ENCODE assay signal across 11 cellular contexts in genomic region chr16:84928679-84929420, GRCh38.
A peak's percentile ranks its signal among the peaks of the same experiment; 100 is the strongest.
DNase-seq lines count a peak whose midpoint lies in the region; ATAC-seq and TF ChIP-seq lines count a peak whose summit lies in the region.
"Had no signal": no experiment of that assay in that cellular context is flagged by ENCODE, and none has a peak within 500 bp of the region (broad histone marks: within the 10 kb centered on the region; RNA-seq: fewer than 3 reads in every experiment).

No MANE protein-coding gene starts in this region.

- peaks cover 20 to 57% (median 48%) of the 10 kb centered on the region in 10 experiments for H3K4me1 ChIP-seq in BLaER1 treated with 17β-estradiol and CSF1 and Interleukin-3, amounts not matched to agents 10 nM and 100 nM
- H3K4me1 ChIP-seq in gastrocnemius medialis: peaks cover 19 to 36% of the 10 kb centered on the region in 2 donors

- H3K36me3 ChIP-seq in BLaER1 treated with 17β-estradiol and CSF1 and Interleukin-3, amounts not matched to agents 10 nM and 100 nM: no peaks in the 10 kb centered on the region
- no peaks in the 10 kb centered on the region for H3K36me3 ChIP-seq in gastrocnemius medialis
- H3K36me3 ChIP-seq: right lobe of liver had no signal

- H3K27me3 ChIP-seq in BLaER1 treated with 17β-estradiol and CSF1 and Interleukin-3, amounts not matched to agents 10 nM and 100 nM: peaks cover 0 to 5% (median 0%) of the 10 kb centered on the region in 11 experiments; a peak in 1 of 22 replicates
- no peaks in the 10 kb centered on the region for H3K27me3 ChIP-seq in gastrocnemius medialis
- H3K27me3 ChIP-seq: right lobe of liver had no signal

- H3K27ac ChIP-seq in BLaER1 treated with 17β-estradiol and CSF1 and Interleukin-3, amounts not matched to agents 10 nM and 100 nM: peak overlapping the region in 4 of 11 experiments; percentile 13 to 51 (median 40); a peak in 6 of 22 replicates
- peak overlapping the region; percentile 11 to 49 (median 22) for H3K27ac ChIP-seq in gastrocnemius medialis
- H3K27ac ChIP-seq: right lobe of liver had no signal

- peak overlapping the region in 9 of 11 experiments; percentile 39 to 72 (median 65); a peak in 16 of 22 replicates for H3K4me2 ChIP-seq in BLaER1 treated with 17β-estradiol and CSF1 and Interleukin-3, amounts not matched to agents 10 nM and 100 nM

- H3K36me3 Mint-ChIP-seq in activated T-helper 17 cell treated with anti-CD3 and anti-CD28 coated beads, Interleukin-2, amount 50 U/mL, for 72 hours (ENCODE audit: low read depth): peaks cover 17% of the 10 kb centered on the region
- no peaks in the 10 kb centered on the region for H3K36me3 Mint-ChIP-seq in T-cell
- H3K36me3 Mint-ChIP-seq: CD4-positive, CD25-positive, alpha-beta regulatory T cell had no signal

- H4K20me1 ChIP-seq in BLaER1 treated with 17β-estradiol and CSF1 and Interleukin-3, amounts not matched to agents 10 nM and 100 nM: peaks cover 0 to 4% (median 0%) of the 10 kb centered on the region in 11 experiments; a peak in 1 of 22 replicates

- CTCF ChIA-PET in T-cell (lab: Charles Lee): interaction anchor here in 1 of 2 donors (0.6 kb wide), 2 partner anchors 23 to 418 kb away, joined by 3 to 6 read pairs; no protein-coding TSS in a partner anchor

- H3K4me3 ChIP-seq in BLaER1 treated with 17β-estradiol and CSF1 and Interleukin-3, amounts not matched to agents 10 nM and 100 nM: no peak overlapping the region
- H3K4me3 ChIP-seq in gastrocnemius medialis: no peak overlapping the region
- H3K4me3 ChIP-seq: right lobe of liver had no signal

- peaks cover 0 to 3% (median 0%) of the 10 kb centered on the region in 11 experiments; a peak in 2 of 22 replicates for H3K9me3 ChIP-seq in BLaER1 treated with 17β-estradiol and CSF1 and Interleukin-3, amounts not matched to agents 10 nM and 100 nM (replicated peaks in 1 of 11)
- no peaks in the 10 kb centered on the region for H3K9me3 ChIP-seq in gastrocnemius medialis
- H3K9me3 ChIP-seq: right lobe of liver had no signal

- intact Hi-C loops in left ventricle myocardium superior (cut with micrococcal nuclease) (no loop called here), gastrocnemius medialis (cut with DNase I; ENCODE audit: low total_unique reads) (loop anchor here (10.0 kb wide), 1 partner anchor 94 kb away; no protein-coding TSS in a partner anchor)

- H3K9me3 Mint-ChIP-seq in activated T-helper 17 cell treated with anti-CD3 and anti-CD28 coated beads, Interleukin-2, amount 50 U/mL, for 72 hours: no peaks in the 10 kb centered on the region
- H3K9me3 Mint-ChIP-seq in T-cell: no peaks in the 10 kb centered on the region
- H3K9me3 Mint-ChIP-seq: CD4-positive, CD25-positive, alpha-beta regulatory T cell had no signal

- no peaks in the 10 kb centered on the region for H3K27me3 Mint-ChIP-seq in activated T-helper 17 cell treated with anti-CD3 and anti-CD28 coated beads, Interleukin-2, amount 50 U/mL, for 72 hours
- no peaks in the 10 kb centered on the region for H3K27me3 Mint-ChIP-seq in T-cell

- TF ChIP-seq POLR2A in gastrocnemius medialis (IDR thresholded peaks at IDR 0.05) (no peak), GM18505 (IDR thresholded peaks at IDR 0.05; ENCODE audit: borderline replicate concordance, extremely low read depth, insufficient read depth, insufficient read length) (no peak)

- POLR2A ChIA-PET in T-cell (lab: Charles Lee): no interaction called here

- TF ChIP-seq CTCF in gastrocnemius medialis (IDR thresholded peaks at IDR 0.05 in 4 of 5, conservative IDR thresholded peaks at IDR 0.05 in 1 of 5): no peak

- peak; percentile 90 for DNase-seq in left ventricle myocardium superior
- peak; percentile 49 to 77 for DNase-seq in gastrocnemius medialis
- no peak for DNase-seq in activated CD4-positive, CD25-positive, alpha-beta regulatory T cell treated with anti-CD3 and anti-CD28 coated beads, Interleukin-2, amount 50 U/mL, for 72 hours
- DNase-seq in T-cell: no peak
- DNase-seq: anterior cingulate cortex; CD4-positive, CD25-positive, alpha-beta regulatory T cell had no signal

- peaks cover 11% of the 10 kb centered on the region for H3K4me1 Mint-ChIP-seq in activated T-helper 17 cell treated with anti-CD3 and anti-CD28 coated beads, Interleukin-2, amount 50 U/mL, for 72 hours
- peaks cover 0 to 8% (median 0%) of the 10 kb centered on the region in 3 donors for H3K4me1 Mint-ChIP-seq in T-cell
- H3K4me1 Mint-ChIP-seq: CD4-positive, CD25-positive, alpha-beta regulatory T cell had no signal

- in situ Hi-C loops in gastrocnemius medialis (cut with MboI; ENCODE audit: low sequenced_read_pairs in 4 of 4): no loop called here

- ATAC-seq in activated T-helper 17 cell treated with anti-CD3 and anti-CD28 coated beads, Interleukin-2, amount 50 U/mL, for 72 hours (replicated peaks): no peak
- ATAC-seq in left ventricle myocardium superior (peak; percentile 77), gastrocnemius medialis (peak; percentile 14 to 36), HG03521 (IDR thresholded peaks at IDR 0.05; ENCODE audit: unreplicated experiment) (no peak), T-cell (replicated peaks in 1 of 4) (no peak), GM18505 (IDR thresholded peaks at IDR 0.05; ENCODE audit: unreplicated experiment) (no peak)

- H3K9ac ChIP-seq in BLaER1 treated with 17β-estradiol and CSF1 and Interleukin-3, amounts not matched to agents 10 nM and 100 nM: peak overlapping the region in 3 of 11 experiments; percentile 15 to 35 (median 31); a peak in 2 of 22 replicates

- no peak overlapping the region for H3K4me3 Mint-ChIP-seq in activated T-helper 17 cell treated with anti-CD3 and anti-CD28 coated beads, Interleukin-2, amount 50 U/mL, for 72 hours
- H3K4me3 Mint-ChIP-seq in T-cell: no peak overlapping the region
- H3K4me3 Mint-ChIP-seq: CD4-positive, CD25-positive, alpha-beta regulatory T cell had no signal

- peak overlapping the region; percentile 93 for H3K27ac Mint-ChIP-seq in activated T-helper 17 cell treated with anti-CD3 and anti-CD28 coated beads, Interleukin-2, amount 50 U/mL, for 72 hours
- H3K27ac Mint-ChIP-seq in T-cell: no peak overlapping the region

Comparison
In these comparisons a context has a peak if more than half of its experiments do, and no peak if none do; other contexts are left out.
1. ATAC-seq: peak in left ventricle myocardium superior (single experiment) and gastrocnemius medialis (2 of 2); none in activated T-helper 17 cell treated with anti-CD3 and anti-CD28 coated beads, Interleukin-2, amount 50 U/mL, for 72 hours (single experiment), HG03521 (single experiment), T-cell (0 of 4) and GM18505 (single experiment).
2. DNase-seq: peak in left ventricle myocardium superior (single experiment) and gastrocnemius medialis (2 of 2); none in activated CD4-positive, CD25-positive, alpha-beta regulatory T cell treated with anti-CD3 and anti-CD28 coated beads, Interleukin-2, amount 50 U/mL, for 72 hours (single experiment) and T-cell (0 of 34).